Comparison of ENCODE assay signal across 1 cellular context in the genomic region with DNA sequence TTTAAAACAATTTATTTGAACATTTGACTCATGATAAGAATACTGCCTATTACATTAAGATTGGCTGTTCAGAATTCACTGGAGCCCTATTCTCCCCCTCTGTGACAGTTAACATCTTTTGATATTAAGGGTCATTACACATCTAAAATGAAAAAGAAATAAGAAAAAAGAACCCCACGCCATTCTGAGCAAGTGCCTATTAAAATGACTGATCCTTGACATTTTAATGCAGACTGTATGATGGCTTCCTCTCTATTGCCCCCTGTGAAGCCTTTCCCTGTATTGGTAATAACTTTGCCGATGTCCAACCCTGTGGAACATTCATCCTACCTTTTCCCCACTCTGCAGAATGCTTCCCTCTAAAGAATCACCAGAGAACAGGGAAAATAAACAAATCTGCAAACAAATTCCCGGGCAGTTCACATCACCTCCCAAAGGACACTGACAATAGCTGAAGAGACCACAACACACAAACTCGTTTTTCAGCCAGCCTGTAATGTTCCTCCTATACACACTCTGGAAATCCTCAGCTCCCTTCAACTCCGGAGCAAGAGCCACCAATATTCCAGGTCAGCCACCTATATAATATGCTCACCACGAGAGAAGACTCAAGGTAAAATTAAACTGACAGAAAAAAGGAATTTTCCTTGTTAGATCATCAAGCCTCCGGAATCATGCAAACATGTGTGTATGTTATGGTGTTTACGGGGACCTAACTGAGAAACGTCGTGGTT.
TF ChIP-seq lines count a peak whose summit lies in the region.

No MANE protein-coding gene starts in this region.

TF ChIP-seq in HepG2, 621 proteins besides CTCF, POLR2A, EP300 and RAD21:
- TF ChIP-seq AGO1 (IDR thresholded peaks at IDR 0.05; ENCODE audit: low read depth, low read length, poor library complexity, severe bottlenecking) (no peak), TBP (CRISPR knock-in tag; IDR thresholded peaks at IDR 0.05) (no peak), CHD4 (IDR thresholded peaks at IDR 0.05; ENCODE audit: borderline replicate concordance, low read length) (no peak), ZNF251 (CRISPR knock-in tag; IDR thresholded peaks at IDR 0.05) (no peak), ZNF234 (CRISPR knock-in tag; conservative IDR thresholded peaks at IDR 0.05) (no peak), MATR3 (CRISPR knock-in tag; IDR thresholded peaks at IDR 0.05) (no peak), REL (CRISPR knock-in tag; conservative IDR thresholded peaks at IDR 0.05) (no peak), ZBTB40 (IDR thresholded peaks at IDR 0.05) (no peak), ZBTB40 (CRISPR knock-in tag; IDR thresholded peaks at IDR 0.05) (no peak), CSRNP2 (CRISPR knock-in tag; conservative IDR thresholded peaks at IDR 0.05; ENCODE audit: low read depth) (no peak), HOXA9 (CRISPR knock-in tag; IDR thresholded peaks at IDR 0.05; ENCODE audit: borderline replicate concordance) (no peak), TBX2 (CRISPR knock-in tag; IDR thresholded peaks at IDR 0.05; ENCODE audit: borderline replicate concordance) (no peak), ZNF263 (CRISPR knock-in tag; IDR thresholded peaks at IDR 0.05) (no peak), ZNF354B (CRISPR knock-in tag; IDR thresholded peaks at IDR 0.05) (no peak), ZNF598 (CRISPR knock-in tag; IDR thresholded peaks at IDR 0.05; ENCODE audit: borderline replicate concordance) (no peak)
